ENCODE assay signal across 16 cellular contexts in the genomic region with DNA sequence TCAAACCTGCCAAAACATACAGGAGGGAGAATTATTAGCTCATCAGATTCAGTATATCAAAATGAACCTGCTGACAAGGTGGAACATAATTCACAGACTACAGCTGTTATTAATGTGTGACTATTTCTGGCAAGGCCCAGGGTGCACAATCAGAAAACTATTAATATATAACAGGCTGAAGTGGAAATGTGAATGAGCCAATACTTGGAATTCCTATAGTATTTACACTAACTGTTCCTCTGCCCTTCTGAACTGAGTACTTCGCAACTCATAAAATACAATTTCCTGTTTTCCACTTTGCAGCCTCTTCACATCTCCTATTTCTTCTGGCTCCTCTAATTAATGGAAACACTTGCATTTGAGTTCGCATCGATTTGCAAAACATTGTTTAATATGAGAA.
"Had no signal": no experiment of that assay in that cellular context is flagged by ENCODE, and none has a peak within 500 bp of the region (broad histone marks: within the 10 kb centered on the region; RNA-seq: fewer than 3 reads in every experiment).

No MANE protein-coding gene starts in this region.

- H3K4me2 ChIP-seq: smooth muscle cell had no signal

- ATAC-seq: foreskin keratinocyte, mucosa of descending colon, natural killer cell, right cardiac atrium had no signal

- H3K27ac ChIP-seq: coronary artery, foreskin keratinocyte, uterus had no signal

- H3K27me3 ChIP-seq: foreskin keratinocyte, uterus had no signal

- H3K27ac Mint-ChIP-seq: endodermal cell, natural killer cell had no signal

- H3K4me1 Mint-ChIP-seq: natural killer cell, neural crest cell had no signal

- H3K4me3 ChIP-seq: coronary artery, mucosa of descending colon, smooth muscle cell, uterus had no signal

- H3K36me3 Mint-ChIP-seq: natural killer cell had no signal

- H3K9me3 ChIP-seq: mucosa of descending colon, uterus had no signal

- H3K4me1 ChIP-seq: foreskin keratinocyte, uterus had no signal

- DNase-seq: effector CD4-positive, alpha-beta T cell; endodermal cell; erythroblast; foreskin keratinocyte; hippocampal formation; mucosa of descending colon; natural killer cell; right cardiac atrium; stimulated activated CD4-positive, alpha-beta T cell treated with anti-CD3 and anti-CD28 coated beads, Interleukin-2, amount 100 ng/mL, for 48 hours; stimulated activated naive CD4-positive, alpha-beta T cell treated with Interleukin-2 at 50 U/mL for 16 hours; trophoblast cell; uterus had no signal

- H3K36me3 ChIP-seq: uterus had no signal

- H3K9me3 Mint-ChIP-seq: endodermal cell had no signal

- H3K4me3 Mint-ChIP-seq: endodermal cell, natural killer cell, neural crest cell had no signal

- FAIRE-seq: endothelial cell of umbilical vein had no signal
